In genomic region chr19:58466089-58466759, GRCh38 we compare ENCODE assay signal across 8 cellular contexts. TPM values are rescaled to one million over a fixed set of nuclear protein-coding genes. Genes with fewer than 3 reads are reported as not detected.
DNase-seq lines count a peak whose midpoint lies in the region; ATAC-seq and TF ChIP-seq lines count a peak whose summit lies in the region.

No MANE protein-coding gene starts in this region.

- H3K27me3 ChIP-seq in brain microvascular endothelial cell (replicated peaks) = no peaks in the 10 kb centered on the region

- H3K36me3 Mint-ChIP-seq in mesothelial cell of epicardium = no peaks in the 10 kb centered on the region

- H3K9me3 Mint-ChIP-seq in mesothelial cell of epicardium = no peaks in the 10 kb centered on the region

- no peak overlapping the region for H3K27ac ChIP-seq in brain microvascular endothelial cell

- H3K36me3 ChIP-seq in brain microvascular endothelial cell (replicated peaks) = peaks cover 3% of the 10 kb centered on the region

- H3K4me3 ChIP-seq in brain microvascular endothelial cell (ENCODE audit: low read depth, low read length) = peak overlapping the region; percentile 75

- peaks cover 18% of the 10 kb centered on the region for H3K4me1 Mint-ChIP-seq in mesothelial cell of epicardium

- in situ Hi-C loops in brain microvascular endothelial cell (cut with HindIII; ENCODE audit: low pct_ligation_motif_present, low sequenced_read_pairs) = no loop called here

- no peak for TF ChIP-seq CTCF in brain microvascular endothelial cell (IDR thresholded peaks at IDR 0.05; ENCODE audit: low read depth, low read length, missing control alignments)
- no peak for TF ChIP-seq CTCF in mesothelial cell of epicardium (IDR thresholded peaks at IDR 0.05; ENCODE audit: unreplicated experiment)

- ATAC-seq in GM19351 (IDR thresholded peaks at IDR 0.05; ENCODE audit: unreplicated experiment) = peak; percentile 27
- peak; percentile 17 for ATAC-seq in HG03442 (IDR thresholded peaks at IDR 0.05; ENCODE audit: unreplicated experiment)

- no peak for DNase-seq in brain microvascular endothelial cell
- no peak for DNase-seq in mesothelial cell of epicardium (ENCODE audit: low spot score in 2 of 2, unreplicated experiment in 2 of 2)
- DNase-seq in kidney tubule cell (ENCODE audit: low spot score) = no peak
- DNase-seq in A172 (ENCODE audit: low spot score) = no peak
- DNase-seq in DMS 273 treated with DMSO at 0.1 percent for 48 hours (lab: John Stamatoyannopoulos, UW) = no peak
- no peak for DNase-seq in erythroblast (lab: John Stamatoyannopoulos, UW)

- no peak for TF ChIP-seq POLR2A in erythroblast (IDR thresholded peaks at IDR 0.05; ENCODE audit: low read length)

- H3K27ac Mint-ChIP-seq in mesothelial cell of epicardium = peak overlapping the region; percentile 77

- H3K4me3 Mint-ChIP-seq in mesothelial cell of epicardium = peak overlapping the region; percentile 75

- no peaks in the 10 kb centered on the region for H3K27me3 Mint-ChIP-seq in mesothelial cell of epicardium (ENCODE audit: low read depth)

RNA-seq across cellular contexts. Expression of gene ZNF324, which starts 0.7 kb away (rescaled TPM):
- 12.1 to 13.4 TPM (median 12.6 TPM) in 3 replicates for total RNA-seq in mesothelial cell of epicardium
- 18.4 and 21.5 TPM in 2 replicates for total RNA-seq in A172 (2014; rRNA removed; shearing (Covaris generic))

RNA-seq across cellular contexts. Expression of gene ZNF446, which starts 9.9 kb away (rescaled TPM):
- total RNA-seq in mesothelial cell of epicardium = 17.3 to 18.0 TPM (median 17.4 TPM) in 3 replicates
- total RNA-seq in A172 (2014; rRNA removed; shearing (Covaris generic)) = 17.1 and 18.8 TPM in 2 replicates

RNA-seq across cellular contexts. Expression of gene ZNF324B, which starts 14.8 kb away (rescaled TPM):
- 8.0 to 8.8 TPM (median 8.2 TPM) in 3 replicates for total RNA-seq in mesothelial cell of epicardium
- total RNA-seq in A172 (2014; rRNA removed; shearing (Covaris generic)) = 9.9 and 12.1 TPM in 2 replicates

RNA-seq across cellular contexts. Expression of gene ZNF132, which starts 26.3 kb away (rescaled TPM):
- total RNA-seq in mesothelial cell of epicardium = 4.2 to 4.8 TPM (median 4.4 TPM) in 3 replicates
- 0.03 and 0.19 TPM in 2 replicates for total RNA-seq in A172 (2014; rRNA removed; shearing (Covaris generic))

RNA-seq across cellular contexts. Expression of gene SLC27A5, which starts 45.6 kb away (rescaled TPM):
- total RNA-seq in mesothelial cell of epicardium = 12.5 to 14.2 TPM (median 14.2 TPM) in 3 replicates
- 2.8 and 6.6 TPM in 2 replicates for total RNA-seq in A172 (2014; rRNA removed; shearing (Covaris generic))
